ENCODE assay signal across 24 cellular contexts in genomic region chr21:28513450-28513849, GRCh38.
A peak's percentile ranks its signal among the peaks of the same experiment; 100 is the strongest.
DNase-seq lines count a peak whose midpoint lies in the region; ATAC-seq, FAIRE-seq and TF ChIP-seq lines count a peak whose summit lies in the region.
"Had no signal": no experiment of that assay in that cellular context is flagged by ENCODE, and none has a peak within 500 bp of the region (broad histone marks: within the 10 kb centered on the region; RNA-seq: fewer than 3 reads in every experiment).

No MANE protein-coding gene starts in this region.

- H2AFZ ChIP-seq in GM12878 (ENCODE audit: control insufficient read depth, low read depth, low read length) (no peak overlapping the region), keratinocyte (ENCODE audit: control insufficient read depth, low read length) (no peak overlapping the region)

- no peak for TF ChIP-seq EP300 in GM12878 (IDR thresholded peaks at IDR 0.05; ENCODE audit: borderline replicate concordance in 1 of 2, control insufficient read depth in 1 of 2, low read depth in 2 of 2, low read length in 2 of 2)

- no peaks in the 10 kb centered on the region for H3K9me3 ChIP-seq in left ventricle myocardium inferior (replicated peaks)
- H3K9me3 ChIP-seq in GM12878 (replicated peaks; ENCODE audit: control insufficient read depth, insufficient read depth, low read length), result no peaks in the 10 kb centered on the region
- no peaks in the 10 kb centered on the region for H3K9me3 ChIP-seq in keratinocyte (ENCODE audit: control insufficient read depth, low read depth, low read length)
- H3K9me3 ChIP-seq: BLaER1 treated with 17β-estradiol and CSF1 and Interleukin-3, amounts not matched to agents 10 nM and 100 nM; HAP-1 had no signal

- H3K79me2 ChIP-seq in GM12878 (ENCODE audit: control insufficient read depth, insufficient read depth, low read length), result no peaks in the 10 kb centered on the region
- H3K79me2 ChIP-seq in keratinocyte (ENCODE audit: control insufficient read depth, insufficient read depth, low read length), result no peaks in the 10 kb centered on the region

- SMC1A ChIA-PET in GM12878 (lab: Charles Lee; ENCODE audit: uncharacterized antibody, unreplicated experiment), result interaction anchor here (0.6 kb wide), 1 partner anchor 372 kb away, joined by 4 read pairs; no protein-coding TSS in a partner anchor

- no peak overlapping the region for H3K4me3 ChIP-seq in left ventricle myocardium inferior
- no peak overlapping the region for H3K4me3 ChIP-seq in GM12878
- H3K4me3 ChIP-seq in keratinocyte (ENCODE audit: control insufficient read depth in 2 of 3, extremely low read depth in 1 of 3, insufficient read depth in 2 of 3, low read depth in 1 of 3, low read length in 3 of 3), result no peak overlapping the region
- H3K4me3 ChIP-seq in brain microvascular endothelial cell (ENCODE audit: low read depth, low read length), result no peak overlapping the region
- H3K4me3 ChIP-seq: BLaER1 treated with 17β-estradiol and CSF1 and Interleukin-3, amounts not matched to agents 10 nM and 100 nM; HAP-1 had no signal

- DNase-seq in left ventricle myocardium inferior, result no peak
- DNase-seq in Right ventricle myocardium inferior (ENCODE audit: missing footprints), result no peak
- DNase-seq in GM12878 (ENCODE audit: low read depth, low spot score), result no peak
- no peak for DNase-seq in keratinocyte (ENCODE audit: low read depth, low spot score)
- no peak for DNase-seq in brain microvascular endothelial cell
- DNase-seq: AML-193; CD4-positive, alpha-beta T cell; DMS53; GOT3; NCI-H1092; NCI-H1417 treated with DMSO at 0.1 percent for 48 hours; NCI-H187; NCI-H2081 treated with DMSO at 0.1 percent for 48 hours; NCI-H524; NCI-H748 treated with DMSO at 0.1 percent for 48 hours; NK-92 treated with Interleukin-12 subunit alpha and Interleukin-12 subunit beta, amount 100 ng/mL, for 24 hours; RPMI8226; SHP77 had no signal

- H3K36me3 ChIP-seq in left ventricle myocardium inferior (no peaks in the 10 kb centered on the region), GM12878 (ENCODE audit: control insufficient read depth in 2 of 2, insufficient read depth in 2 of 2, low read length in 1 of 2) (no peaks in the 10 kb centered on the region), keratinocyte (ENCODE audit: control insufficient read depth in 2 of 2, extremely low read depth in 1 of 2, insufficient read depth in 2 of 2, low read length in 2 of 2) (no peaks in the 10 kb centered on the region), brain microvascular endothelial cell (replicated peaks) (no peaks in the 10 kb centered on the region)
- H3K36me3 ChIP-seq: BLaER1 treated with 17β-estradiol and CSF1 and Interleukin-3, amounts not matched to agents 10 nM and 100 nM; HAP-1 had no signal

- H3K27ac ChIP-seq in left ventricle myocardium inferior (replicated peaks), result peak overlapping the region; percentile 53
- no peak overlapping the region for H3K27ac ChIP-seq in GM12878 (ENCODE audit: control insufficient read depth, insufficient read depth)
- H3K27ac ChIP-seq in keratinocyte (ENCODE audit: control insufficient read depth, insufficient read depth, low read length), result no peak overlapping the region
- H3K27ac ChIP-seq in brain microvascular endothelial cell, result no peak overlapping the region
- H3K27ac ChIP-seq: BLaER1 treated with 17β-estradiol and CSF1 and Interleukin-3, amounts not matched to agents 10 nM and 100 nM; HL-60 had no signal

- no peak for TF ChIP-seq RAD21 in GM12878 (IDR thresholded peaks at IDR 0.05; ENCODE audit: insufficient read depth, low read depth, low read length)

- intact Hi-C loops in left ventricle myocardium inferior (cut with micrococcal nuclease) (no loop called here), Right ventricle myocardium inferior (cut with DNase I) (loop anchor here (2.0 to 10.0 kb wide), 2 partner anchors 175 to 749 kb away; no protein-coding TSS in a partner anchor), GM12878 (cut with micrococcal nuclease; ENCODE audit: unreplicated experiment) (loop anchor here (10.0 kb wide), 1 partner anchor 1669 kb away; the partner anchor contains the start of gene ADAMTS1)

- H3K4me2 ChIP-seq in GM12878 (ENCODE audit: control insufficient read depth, insufficient read depth) (no peak overlapping the region), keratinocyte (ENCODE audit: control insufficient read depth, extremely low read depth, insufficient read depth, low read depth, low read length) (no peak overlapping the region)
- H3K4me2 ChIP-seq: BLaER1 treated with 17β-estradiol and CSF1 and Interleukin-3, amounts not matched to agents 10 nM and 100 nM had no signal

- H3K9ac ChIP-seq in GM12878 (ENCODE audit: control insufficient read depth, insufficient read depth, low read length) (no peak overlapping the region), keratinocyte (ENCODE audit: control insufficient read depth, extremely low read depth, insufficient read depth, low read length) (no peak overlapping the region)
- H3K9ac ChIP-seq: BLaER1 treated with 17β-estradiol and CSF1 and Interleukin-3, amounts not matched to agents 10 nM and 100 nM had no signal

- H3K4me1 ChIP-seq in left ventricle myocardium inferior, result peaks cover 49% of the 10 kb centered on the region
- H3K4me1 ChIP-seq in GM12878 (ENCODE audit: control insufficient read depth, insufficient read depth, low read length), result no peaks in the 10 kb centered on the region
- H3K4me1 ChIP-seq in keratinocyte (ENCODE audit: control insufficient read depth, extremely low read depth, insufficient read depth, low read length), result no peaks in the 10 kb centered on the region
- H3K4me1 ChIP-seq: HAP-1 had no signal

- ATAC-seq in Right ventricle myocardium inferior (no peak), GM12878 (no peak), HG03108 (IDR thresholded peaks at IDR 0.05; ENCODE audit: unreplicated experiment) (no peak), GM19023 (IDR thresholded peaks at IDR 0.05; ENCODE audit: unreplicated experiment) (no peak)

- 0% methylated on average over 1 of the region's 1 CpG for WGBS in GM12878 (ENCODE audit: insufficient coverage, insufficient replicate concordance, low lambda C conversion rate, missing lambda C conversion rate)

- dilution Hi-C loops in keratinocyte (cut with MboI; ENCODE audit: extremely low pct_ligation_motif_present, low sequenced_read_pairs), result no loop called here

- H3K9me1 ChIP-seq in keratinocyte (ENCODE audit: control insufficient read depth, extremely low read depth, insufficient read depth, low read length), result no peaks in the 10 kb centered on the region

- no peak for TF ChIP-seq POLR2A in GM12878 (IDR thresholded peaks at IDR 0.05; ENCODE audit: low read depth, low read length)

- H4K20me1 ChIP-seq in GM12878 (ENCODE audit: control insufficient read depth, insufficient read depth) (no peaks in the 10 kb centered on the region), keratinocyte (ENCODE audit: control insufficient read depth, extremely low read depth, insufficient read depth, low read length) (no peaks in the 10 kb centered on the region)
- H4K20me1 ChIP-seq: BLaER1 treated with 17β-estradiol and CSF1 and Interleukin-3, amounts not matched to agents 10 nM and 100 nM had no signal

- BruUV-seq in GM12878 (replicated peaks; lab: Mats Ljungman, UMichigan), result no TSS peak

- H3K27me3 ChIP-seq in left ventricle myocardium inferior (ENCODE audit: low read depth) (no peaks in the 10 kb centered on the region), GM12878 (replicated peaks in 1 of 2; ENCODE audit: control insufficient read depth in 2 of 2, insufficient read depth in 2 of 2, low read length in 1 of 2) (no peaks in the 10 kb centered on the region), keratinocyte (ENCODE audit: control insufficient read depth, extremely low read depth, insufficient read depth, low read length) (no peaks in the 10 kb centered on the region), brain microvascular endothelial cell (replicated peaks) (no peaks in the 10 kb centered on the region)
- H3K27me3 ChIP-seq: BLaER1 treated with 17β-estradiol and CSF1 and Interleukin-3, amounts not matched to agents 10 nM and 100 nM had no signal

- RAD21 ChIA-PET in GM12878 (lab: Charles Lee; ENCODE audit: unreplicated experiment), result no interaction called here

- in situ Hi-C loops in GM12878 (cut with MboI) (no loop called here), brain microvascular endothelial cell (cut with HindIII; ENCODE audit: low pct_ligation_motif_present, low sequenced_read_pairs) (no loop called here)

- CTCF ChIA-PET in GM12878 (lab: Yijun Ruan, JAX), result interaction anchor here (3.3 kb wide), 1 partner anchor 232 kb away, joined by 19 read pairs; no protein-coding TSS in a partner anchor

- FAIRE-seq in GM12878 (lab: Jason Lieb, UNC), result peak; percentile 27
- FAIRE-seq in keratinocyte (lab: Jason Lieb, UNC), result peak; percentile 71
- FAIRE-seq: D721Med had no signal

- POLR2A ChIA-PET in GM12878 (lab: Charles Lee), result no interaction called here

- TF ChIP-seq CTCF in left ventricle myocardium inferior (IDR thresholded peaks at IDR 0.05; ENCODE audit: borderline replicate concordance) (no peak), GM12878 (IDR thresholded peaks at IDR 0.05 in 2 of 3, conservative IDR thresholded peaks at IDR 0.05 in 1 of 3; ENCODE audit: control insufficient read depth in 2 of 3, extremely low read depth in 1 of 3, insufficient read depth in 1 of 3, low read depth in 3 of 3, low read length in 3 of 3) (no peak), keratinocyte (optimal IDR thresholded peaks at IDR 0.05 in 1 of 3, IDR thresholded peaks at IDR 0.05 in 1 of 3, conservative IDR thresholded peaks at IDR 0.05 in 1 of 3; ENCODE audit: extremely low read depth in 1 of 3, insufficient read depth in 2 of 3, low read length in 3 of 3) (no peak), brain microvascular endothelial cell (IDR thresholded peaks at IDR 0.05; ENCODE audit: low read depth, low read length, missing control alignments) (no peak)

TF ChIP-seq in GM12878, 131 proteins besides CTCF, POLR2A, EP300 and RAD21:
- TF ChIP-seq YBX1 (IDR thresholded peaks at IDR 0.05) (no peak), NFIC (IDR thresholded peaks at IDR 0.05; ENCODE audit: low read depth, low read length) (no peak), HDAC6 (IDR thresholded peaks at IDR 0.05; ENCODE audit: unreplicated experiment) (no peak)
- TF ChIP-seq, protein P1, sequence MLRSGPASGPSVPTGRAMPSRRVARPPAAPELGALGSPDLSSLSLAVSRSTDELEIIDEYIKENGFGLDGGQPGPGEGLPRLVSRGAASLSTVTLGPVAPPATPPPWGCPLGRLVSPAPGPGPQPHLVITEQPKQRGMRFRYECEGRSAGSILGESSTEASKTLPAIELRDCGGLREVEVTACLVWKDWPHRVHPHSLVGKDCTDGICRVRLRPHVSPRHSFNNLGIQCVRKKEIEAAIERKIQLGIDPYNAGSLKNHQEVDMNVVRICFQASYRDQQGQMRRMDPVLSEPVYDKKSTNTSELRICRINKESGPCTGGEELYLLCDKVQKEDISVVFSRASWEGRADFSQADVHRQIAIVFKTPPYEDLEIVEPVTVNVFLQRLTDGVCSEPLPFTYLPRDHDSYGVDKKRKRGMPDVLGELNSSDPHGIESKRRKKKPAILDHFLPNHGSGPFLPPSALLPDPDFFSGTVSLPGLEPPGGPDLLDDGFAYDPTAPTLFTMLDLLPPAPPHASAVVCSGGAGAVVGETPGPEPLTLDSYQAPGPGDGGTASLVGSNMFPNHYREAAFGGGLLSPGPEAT (IDR thresholded peaks at IDR 0.05; ENCODE audit: low read depth), result no peak
